1 cellular context compared by ENCODE assay signal in genomic region chr13:45490068-45490467, GRCh38.
TF ChIP-seq lines count a peak whose summit lies in the region.

No MANE protein-coding gene starts in this region.

TF ChIP-seq in Ishikawa, 13 proteins besides CTCF, POLR2A, EP300 and RAD21 (continued from another document):
- no peak for TF ChIP-seq MAX (IDR thresholded peaks at IDR 0.05)
- TF ChIP-seq TCF12 (IDR thresholded peaks at IDR 0.05; ENCODE audit: low read depth) = no peak
- TF ChIP-seq TAF1 (IDR thresholded peaks at IDR 0.05; ENCODE audit: low read depth) = no peak
- no peak for TF ChIP-seq ZBTB7A (IDR thresholded peaks at IDR 0.05; ENCODE audit: low read depth)
- no peak for TF ChIP-seq REST (IDR thresholded peaks at IDR 0.05; ENCODE audit: low read depth)
- TF ChIP-seq YY1 (IDR thresholded peaks at IDR 0.05; ENCODE audit: low read depth) = no peak
TF ChIP-seq in Ishikawa: peak in this region for 0.
